In the genomic region with DNA sequence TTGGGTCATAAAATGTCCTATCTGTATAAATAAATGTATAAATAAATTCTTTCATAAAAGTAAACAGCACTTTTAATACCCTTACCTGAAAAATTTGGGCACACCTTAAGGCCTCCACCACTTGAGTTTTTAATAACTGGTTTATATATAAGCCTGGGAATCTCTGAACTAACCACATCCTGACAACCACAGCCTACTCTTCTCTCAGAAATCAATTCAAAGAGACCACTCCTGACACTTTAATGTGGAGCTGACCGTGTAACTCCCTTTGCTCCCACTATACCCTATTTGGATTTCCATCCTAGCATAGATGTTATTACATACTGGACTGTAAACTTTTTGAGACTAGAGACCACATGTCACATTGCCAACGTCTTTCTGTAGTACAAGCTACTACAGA, we compare ENCODE assay signal across 8 cellular contexts. TPM values are rescaled to one million over a fixed set of nuclear protein-coding genes. Genes with fewer than 3 reads are reported as not detected.
A peak's percentile ranks its signal among the peaks of the same experiment; 100 is the strongest.
DNase-seq lines count a peak whose midpoint lies in the region; ATAC-seq and TF ChIP-seq lines count a peak whose summit lies in the region.

No MANE protein-coding gene starts in this region.

- peak overlapping the region; percentile 22 for H3K4me3 Mint-ChIP-seq in activated T-cell treated with anti-CD3 and anti-CD28 coated beads, Interleukin-2, amount 50 U/mL, for 24 hours
- H3K4me3 Mint-ChIP-seq in activated naive CD8-positive, alpha-beta T cell treated with anti-CD3 and anti-CD28 coated beads, Interleukin-2, amount 50 U/mL, for 24 hours: peak overlapping the region; percentile 70

- no peak for TF ChIP-seq POLR2A in thyroid gland (IDR thresholded peaks at IDR 0.05)

- no peak overlapping the region for H3K4me3 ChIP-seq in thyroid gland (replicated peaks in 1 of 3)

- WGBS in thyroid gland, 2 donors: 18 to 19% methylated on average over 2 of the region's 2 CpGs

- H3K9me3 ChIP-seq in thyroid gland: no peaks in the 10 kb centered on the region

- intact Hi-C loops in thyroid gland (cut with DNase I): no loop called here

- H3K4me1 ChIP-seq in thyroid gland: peaks cover 48 to 64% of the 10 kb centered on the region in 2 donors

- H3K36me3 ChIP-seq in thyroid gland: no peaks in the 10 kb centered on the region

- peaks cover 16% of the 10 kb centered on the region for H3K36me3 Mint-ChIP-seq in activated T-cell treated with anti-CD3 and anti-CD28 coated beads, Interleukin-2, amount 50 U/mL, for 24 hours (ENCODE audit: low read depth)
- peaks cover 4% of the 10 kb centered on the region for H3K36me3 Mint-ChIP-seq in activated naive CD8-positive, alpha-beta T cell treated with anti-CD3 and anti-CD28 coated beads, Interleukin-2, amount 50 U/mL, for 24 hours (ENCODE audit: low read depth)

- DNase-seq in activated T-cell treated with anti-CD3 and anti-CD28 coated beads, Interleukin-2, amount 50 U/mL, for 24 hours: no peak
- DNase-seq in activated T-cell treated with anti-CD3 and anti-CD28 coated beads, Interleukin-2, amount 50 U/mL, for 1 hour: no peak
- no peak for DNase-seq in activated naive CD8-positive, alpha-beta T cell treated with anti-CD3 and anti-CD28 coated beads, Interleukin-2, amount 50 U/mL, for 24 hours
- DNase-seq in kidney tubule cell (ENCODE audit: low spot score): peak; percentile 32
- no peak for DNase-seq in thyroid gland
- DNase-seq in NCI-H526 treated with DMSO at 0.1 percent for 48 hours (lab: John Stamatoyannopoulos, UW): no peak

- no peaks in the 10 kb centered on the region for H3K27me3 ChIP-seq in thyroid gland

- TF ChIP-seq CTCF in thyroid gland (IDR thresholded peaks at IDR 0.05): no peak

- H3K9me3 Mint-ChIP-seq in activated T-cell treated with anti-CD3 and anti-CD28 coated beads, Interleukin-2, amount 50 U/mL, for 24 hours: no peaks in the 10 kb centered on the region
- no peaks in the 10 kb centered on the region for H3K9me3 Mint-ChIP-seq in activated naive CD8-positive, alpha-beta T cell treated with anti-CD3 and anti-CD28 coated beads, Interleukin-2, amount 50 U/mL, for 24 hours

- H3K27me3 Mint-ChIP-seq in activated T-cell treated with anti-CD3 and anti-CD28 coated beads, Interleukin-2, amount 50 U/mL, for 24 hours: no peaks in the 10 kb centered on the region
- no peaks in the 10 kb centered on the region for H3K27me3 Mint-ChIP-seq in activated naive CD8-positive, alpha-beta T cell treated with anti-CD3 and anti-CD28 coated beads, Interleukin-2, amount 50 U/mL, for 24 hours

- peak overlapping the region; percentile 45 to 100 (median 100) for H3K27ac ChIP-seq in thyroid gland

- peak overlapping the region; percentile 30 for H3K27ac Mint-ChIP-seq in activated T-cell treated with anti-CD3 and anti-CD28 coated beads, Interleukin-2, amount 50 U/mL, for 24 hours
- H3K27ac Mint-ChIP-seq in activated naive CD8-positive, alpha-beta T cell treated with anti-CD3 and anti-CD28 coated beads, Interleukin-2, amount 50 U/mL, for 24 hours: peak overlapping the region; percentile 59

- ATAC-seq in activated naive CD8-positive, alpha-beta T cell treated with anti-CD3 and anti-CD28 coated beads, Interleukin-2, amount 50 U/mL, for 24 hours: no peak
- no peak for ATAC-seq in GM18517 (IDR thresholded peaks at IDR 0.05; ENCODE audit: unreplicated experiment)
- ATAC-seq in GM18858 (IDR thresholded peaks at IDR 0.05; ENCODE audit: unreplicated experiment): no peak

- H3K4me1 Mint-ChIP-seq in activated T-cell treated with anti-CD3 and anti-CD28 coated beads, Interleukin-2, amount 50 U/mL, for 24 hours (ENCODE audit: low read depth): peaks cover 73% of the 10 kb centered on the region
- peaks cover 74% of the 10 kb centered on the region for H3K4me1 Mint-ChIP-seq in activated naive CD8-positive, alpha-beta T cell treated with anti-CD3 and anti-CD28 coated beads, Interleukin-2, amount 50 U/mL, for 24 hours

RNA-seq across cellular contexts. Expression of gene FBXL5, which starts 3.5 kb away (rescaled TPM):
- 100 to 1,000 TPM; 154 to 246 (median 212) TPM for total RNA-seq in thyroid gland

RNA-seq across cellular contexts. Expression of gene FAM200B, which starts 29.9 kb away (rescaled TPM):
- total RNA-seq in thyroid gland: 10 to 100 TPM; 62.4 to 85.6 (median 73.2) TPM

RNA-seq across cellular contexts. Expression of gene BST1, which starts 51.2 kb away (rescaled TPM):
- total RNA-seq in thyroid gland: 1 to 10 TPM; 2.0 to 7.5 (median 5.5) TPM
